2 cellular contexts compared by ENCODE assay signal in the genomic region with DNA sequence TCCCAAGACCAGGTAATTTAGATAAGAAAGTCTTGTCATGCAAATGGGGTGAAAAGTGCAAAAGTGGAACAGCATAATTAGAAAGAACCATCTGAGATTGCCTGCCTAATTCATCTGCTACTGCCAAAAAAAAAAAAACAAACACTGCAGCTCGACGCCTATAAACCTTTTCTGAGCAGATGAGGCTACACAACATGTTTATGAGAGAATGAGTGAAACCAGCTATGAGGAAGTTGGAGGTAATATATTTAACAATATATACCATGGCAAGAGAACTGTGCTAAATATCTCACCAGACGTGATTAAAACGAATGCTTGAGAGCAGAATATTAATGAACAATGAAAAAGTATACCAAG.
TF ChIP-seq lines count a peak whose summit lies in the region.

No MANE protein-coding gene starts in this region.

TF ChIP-seq in GM23338, 12 proteins besides CTCF, POLR2A, EP300 and RAD21 (continued from another document):
- TF ChIP-seq, protein P1, sequence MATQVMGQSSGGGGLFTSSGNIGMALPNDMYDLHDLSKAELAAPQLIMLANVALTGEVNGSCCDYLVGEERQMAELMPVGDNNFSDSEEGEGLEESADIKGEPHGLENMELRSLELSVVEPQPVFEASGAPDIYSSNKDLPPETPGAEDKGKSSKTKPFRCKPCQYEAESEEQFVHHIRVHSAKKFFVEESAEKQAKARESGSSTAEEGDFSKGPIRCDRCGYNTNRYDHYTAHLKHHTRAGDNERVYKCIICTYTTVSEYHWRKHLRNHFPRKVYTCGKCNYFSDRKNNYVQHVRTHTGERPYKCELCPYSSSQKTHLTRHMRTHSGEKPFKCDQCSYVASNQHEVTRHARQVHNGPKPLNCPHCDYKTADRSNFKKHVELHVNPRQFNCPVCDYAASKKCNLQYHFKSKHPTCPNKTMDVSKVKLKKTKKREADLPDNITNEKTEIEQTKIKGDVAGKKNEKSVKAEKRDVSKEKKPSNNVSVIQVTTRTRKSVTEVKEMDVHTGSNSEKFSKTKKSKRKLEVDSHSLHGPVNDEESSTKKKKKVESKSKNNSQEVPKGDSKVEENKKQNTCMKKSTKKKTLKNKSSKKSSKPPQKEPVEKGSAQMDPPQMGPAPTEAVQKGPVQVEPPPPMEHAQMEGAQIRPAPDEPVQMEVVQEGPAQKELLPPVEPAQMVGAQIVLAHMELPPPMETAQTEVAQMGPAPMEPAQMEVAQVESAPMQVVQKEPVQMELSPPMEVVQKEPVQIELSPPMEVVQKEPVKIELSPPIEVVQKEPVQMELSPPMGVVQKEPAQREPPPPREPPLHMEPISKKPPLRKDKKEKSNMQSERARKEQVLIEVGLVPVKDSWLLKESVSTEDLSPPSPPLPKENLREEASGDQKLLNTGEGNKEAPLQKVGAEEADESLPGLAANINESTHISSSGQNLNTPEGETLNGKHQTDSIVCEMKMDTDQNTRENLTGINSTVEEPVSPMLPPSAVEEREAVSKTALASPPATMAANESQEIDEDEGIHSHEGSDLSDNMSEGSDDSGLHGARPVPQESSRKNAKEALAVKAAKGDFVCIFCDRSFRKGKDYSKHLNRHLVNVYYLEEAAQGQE (IDR thresholded peaks at IDR 0.05; ENCODE audit: unreplicated experiment): no peak
- TF ChIP-seq POLR2AphosphoS5 (IDR thresholded peaks at IDR 0.05; ENCODE audit: low read depth) (no peak), CREB1 (CRISPR knock-in tag; IDR thresholded peaks at IDR 0.05; ENCODE audit: low read depth) (no peak), ZNF114 (CRISPR knock-in tag; IDR thresholded peaks at IDR 0.05) (no peak), EZH2 (IDR thresholded peaks at IDR 0.05; ENCODE audit: low read depth, unreplicated experiment) (no peak), STAT1 (IDR thresholded peaks at IDR 0.05; ENCODE audit: unreplicated experiment) (no peak), ZNF331 (CRISPR knock-in tag; IDR thresholded peaks at IDR 0.05; ENCODE audit: low read depth) (no peak), EZH2phosphoT487 (IDR thresholded peaks at IDR 0.05; ENCODE audit: unreplicated experiment) (no peak), JUNB (IDR thresholded peaks at IDR 0.05; ENCODE audit: unreplicated experiment) (no peak)
- TF ChIP-seq, protein P2, sequence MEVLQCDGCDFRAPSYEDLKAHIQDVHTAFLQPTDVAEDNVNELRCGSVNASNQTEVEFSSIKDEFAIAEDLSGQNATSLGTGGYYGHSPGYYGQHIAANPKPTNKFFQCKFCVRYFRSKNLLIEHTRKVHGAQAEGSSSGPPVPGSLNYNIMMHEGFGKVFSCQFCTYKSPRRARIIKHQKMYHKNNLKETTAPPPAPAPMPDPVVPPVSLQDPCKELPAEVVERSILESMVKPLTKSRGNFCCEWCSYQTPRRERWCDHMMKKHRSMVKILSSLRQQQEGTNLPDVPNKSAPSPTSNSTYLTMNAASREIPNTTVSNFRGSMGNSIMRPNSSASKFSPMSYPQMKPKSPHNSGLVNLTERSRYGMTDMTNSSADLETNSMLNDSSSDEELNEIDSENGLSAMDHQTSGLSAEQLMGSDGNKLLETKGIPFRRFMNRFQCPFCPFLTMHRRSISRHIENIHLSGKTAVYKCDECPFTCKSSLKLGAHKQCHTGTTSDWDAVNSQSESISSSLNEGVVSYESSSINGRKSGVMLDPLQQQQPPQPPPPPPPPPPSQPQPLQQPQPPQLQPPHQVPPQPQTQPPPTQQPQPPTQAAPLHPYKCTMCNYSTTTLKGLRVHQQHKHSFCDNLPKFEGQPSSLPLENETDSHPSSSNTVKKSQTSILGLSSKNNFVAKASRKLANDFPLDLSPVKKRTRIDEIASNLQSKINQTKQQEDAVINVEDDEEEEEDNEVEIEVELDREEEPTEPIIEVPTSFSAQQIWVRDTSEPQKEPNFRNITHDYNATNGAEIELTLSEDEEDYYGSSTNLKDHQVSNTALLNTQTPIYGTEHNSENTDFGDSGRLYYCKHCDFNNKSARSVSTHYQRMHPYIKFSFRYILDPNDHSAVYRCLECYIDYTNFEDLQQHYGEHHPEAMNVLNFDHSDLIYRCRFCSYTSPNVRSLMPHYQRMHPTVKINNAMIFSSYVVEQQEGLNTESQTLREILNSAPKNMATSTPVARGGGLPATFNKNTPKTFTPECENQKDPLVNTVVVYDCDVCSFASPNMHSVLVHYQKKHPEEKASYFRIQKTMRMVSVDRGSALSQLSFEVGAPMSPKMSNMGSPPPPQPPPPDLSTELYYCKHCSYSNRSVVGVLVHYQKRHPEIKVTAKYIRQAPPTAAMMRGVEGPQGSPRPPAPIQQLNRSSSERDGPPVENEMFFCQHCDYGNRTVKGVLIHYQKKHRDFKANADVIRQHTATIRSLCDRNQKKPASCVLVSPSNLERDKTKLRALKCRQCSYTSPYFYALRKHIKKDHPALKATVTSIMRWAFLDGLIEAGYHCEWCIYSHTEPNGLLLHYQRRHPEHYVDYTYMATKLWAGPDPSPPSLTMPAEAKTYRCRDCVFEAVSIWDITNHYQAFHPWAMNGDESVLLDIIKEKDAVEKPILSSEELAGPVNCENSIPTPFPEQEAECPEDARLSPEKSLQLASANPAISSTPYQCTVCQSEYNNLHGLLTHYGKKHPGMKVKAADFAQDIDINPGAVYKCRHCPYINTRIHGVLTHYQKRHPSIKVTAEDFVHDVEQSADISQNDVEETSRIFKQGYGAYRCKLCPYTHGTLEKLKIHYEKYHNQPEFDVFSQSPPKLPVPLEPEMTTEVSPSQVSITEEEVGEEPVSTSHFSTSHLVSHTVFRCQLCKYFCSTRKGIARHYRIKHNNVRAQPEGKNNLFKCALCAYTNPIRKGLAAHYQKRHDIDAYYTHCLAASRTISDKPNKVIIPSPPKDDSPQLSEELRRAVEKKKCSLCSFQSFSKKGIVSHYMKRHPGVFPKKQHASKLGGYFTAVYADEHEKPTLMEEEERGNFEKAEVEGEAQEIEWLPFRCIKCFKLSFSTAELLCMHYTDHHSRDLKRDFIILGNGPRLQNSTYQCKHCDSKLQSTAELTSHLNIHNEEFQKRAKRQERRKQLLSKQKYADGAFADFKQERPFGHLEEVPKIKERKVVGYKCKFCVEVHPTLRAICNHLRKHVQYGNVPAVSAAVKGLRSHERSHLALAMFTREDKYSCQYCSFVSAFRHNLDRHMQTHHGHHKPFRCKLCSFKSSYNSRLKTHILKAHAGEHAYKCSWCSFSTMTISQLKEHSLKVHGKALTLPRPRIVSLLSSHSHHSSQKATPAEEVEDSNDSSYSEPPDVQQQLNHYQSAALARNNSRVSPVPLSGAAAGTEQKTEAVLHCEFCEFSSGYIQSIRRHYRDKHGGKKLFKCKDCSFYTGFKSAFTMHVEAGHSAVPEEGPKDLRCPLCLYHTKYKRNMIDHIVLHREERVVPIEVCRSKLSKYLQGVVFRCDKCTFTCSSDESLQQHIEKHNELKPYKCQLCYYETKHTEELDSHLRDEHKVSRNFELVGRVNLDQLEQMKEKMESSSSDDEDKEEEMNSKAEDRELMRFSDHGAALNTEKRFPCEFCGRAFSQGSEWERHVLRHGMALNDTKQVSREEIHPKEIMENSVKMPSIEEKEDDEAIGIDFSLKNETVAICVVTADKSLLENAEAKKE (CRISPR knock-in tag; IDR thresholded peaks at IDR 0.05): no peak

TF ChIP-seq in WTC11, 78 proteins besides CTCF, POLR2A, EP300 and RAD21 (continued from another document):
- TF ChIP-seq, protein P3, sequence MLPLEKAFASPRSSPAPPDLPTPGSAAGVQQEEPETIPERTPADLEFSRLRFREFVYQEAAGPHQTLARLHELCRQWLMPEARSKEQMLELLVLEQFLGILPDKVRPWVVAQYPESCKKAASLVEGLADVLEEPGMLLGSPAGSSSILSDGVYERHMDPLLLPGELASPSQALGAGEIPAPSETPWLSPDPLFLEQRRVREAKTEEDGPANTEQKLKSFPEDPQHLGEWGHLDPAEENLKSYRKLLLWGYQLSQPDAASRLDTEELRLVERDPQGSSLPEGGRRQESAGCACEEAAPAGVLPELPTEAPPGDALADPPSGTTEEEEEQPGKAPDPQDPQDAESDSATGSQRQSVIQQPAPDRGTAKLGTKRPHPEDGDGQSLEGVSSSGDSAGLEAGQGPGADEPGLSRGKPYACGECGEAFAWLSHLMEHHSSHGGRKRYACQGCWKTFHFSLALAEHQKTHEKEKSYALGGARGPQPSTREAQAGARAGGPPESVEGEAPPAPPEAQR (CRISPR knock-in tag; IDR thresholded peaks at IDR 0.05): no peak
- TF ChIP-seq, protein P4, sequence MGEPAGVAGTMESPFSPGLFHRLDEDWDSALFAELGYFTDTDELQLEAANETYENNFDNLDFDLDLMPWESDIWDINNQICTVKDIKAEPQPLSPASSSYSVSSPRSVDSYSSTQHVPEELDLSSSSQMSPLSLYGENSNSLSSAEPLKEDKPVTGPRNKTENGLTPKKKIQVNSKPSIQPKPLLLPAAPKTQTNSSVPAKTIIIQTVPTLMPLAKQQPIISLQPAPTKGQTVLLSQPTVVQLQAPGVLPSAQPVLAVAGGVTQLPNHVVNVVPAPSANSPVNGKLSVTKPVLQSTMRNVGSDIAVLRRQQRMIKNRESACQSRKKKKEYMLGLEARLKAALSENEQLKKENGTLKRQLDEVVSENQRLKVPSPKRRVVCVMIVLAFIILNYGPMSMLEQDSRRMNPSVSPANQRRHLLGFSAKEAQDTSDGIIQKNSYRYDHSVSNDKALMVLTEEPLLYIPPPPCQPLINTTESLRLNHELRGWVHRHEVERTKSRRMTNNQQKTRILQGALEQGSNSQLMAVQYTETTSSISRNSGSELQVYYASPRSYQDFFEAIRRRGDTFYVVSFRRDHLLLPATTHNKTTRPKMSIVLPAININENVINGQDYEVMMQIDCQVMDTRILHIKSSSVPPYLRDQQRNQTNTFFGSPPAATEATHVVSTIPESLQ (CRISPR knock-in tag; IDR thresholded peaks at IDR 0.05): no peak
- TF ChIP-seq TEAD4 (CRISPR knock-in tag; IDR thresholded peaks at IDR 0.05): no peak
- no peak for TF ChIP-seq SOX15 (CRISPR knock-in tag; IDR thresholded peaks at IDR 0.05)
- no peak for TF ChIP-seq NFATC4 (CRISPR knock-in tag; IDR thresholded peaks at IDR 0.05)
- TF ChIP-seq ATF1 (CRISPR knock-in tag; IDR thresholded peaks at IDR 0.05): no peak
